8 cellular contexts compared by ENCODE assay signal in genomic region chr11:123063396-123064267, GRCh38. TPM values are rescaled to one million over a fixed set of nuclear protein-coding genes. Genes with fewer than 3 reads are reported as not detected.
DNase-seq lines count a peak whose midpoint lies in the region; ATAC-seq and TF ChIP-seq lines count a peak whose summit lies in the region.

No MANE protein-coding gene starts in this region.

- no peaks in the 10 kb centered on the region for H3K9me3 Mint-ChIP-seq in activated T-helper 1 cell treated with anti-CD3 and anti-CD28 coated beads, Interleukin-12 subunit alpha, Interleukin-12 subunit beta, Interleukin-2, Interleukin-4 antibody, amounts not matched to agents 30 ng/mL and 10 ng/mL and 1 ng/mL, durations not matched to agents 14 hours and 24 hours and 36 hours

- peaks cover 40% of the 10 kb centered on the region for H3K36me3 Mint-ChIP-seq in activated T-helper 1 cell treated with anti-CD3 and anti-CD28 coated beads, Interleukin-12 subunit alpha, Interleukin-12 subunit beta, Interleukin-2, Interleukin-4 antibody, amounts not matched to agents 30 ng/mL and 10 ng/mL and 1 ng/mL, durations not matched to agents 14 hours and 24 hours and 36 hours (ENCODE audit: low read depth)

- H3K27ac Mint-ChIP-seq in activated T-helper 1 cell treated with anti-CD3 and anti-CD28 coated beads, Interleukin-12 subunit alpha, Interleukin-12 subunit beta, Interleukin-2, Interleukin-4 antibody, amounts not matched to agents 30 ng/mL and 10 ng/mL and 1 ng/mL, durations not matched to agents 14 hours and 24 hours and 36 hours = peak overlapping the region; percentile 100

- peak overlapping the region; percentile 84 to 99 for H3K4me3 ChIP-seq in neutrophil (ENCODE audit: low read depth in 1 of 2, low read length in 1 of 2)

- H3K36me3 ChIP-seq in neutrophil = peaks cover 30% of the 10 kb centered on the region

- TF ChIP-seq CTCF in foreskin keratinocyte (conservative IDR thresholded peaks at IDR 0.05) (no peak), neutrophil (IDR thresholded peaks at IDR 0.05) (no peak)

- H3K27me3 ChIP-seq in foreskin keratinocyte (no peaks in the 10 kb centered on the region), neutrophil (no peaks in the 10 kb centered on the region)

- ATAC-seq in foreskin keratinocyte (no peak), HG03342 (IDR thresholded peaks at IDR 0.05; ENCODE audit: unreplicated experiment) (no peak)

- H3K4me1 ChIP-seq in foreskin keratinocyte (peaks cover 8% of the 10 kb centered on the region), neutrophil (ENCODE audit: control insufficient read depth in 1 of 2, insufficient read depth in 1 of 2, low read depth in 1 of 2, low read length in 1 of 2) (peaks cover 42 to 48% of the 10 kb centered on the region in 2 experiments)

- DNase-seq in activated T-cell treated with anti-CD3 and anti-CD28 coated beads for 1 hour (ENCODE audit: low read depth) = peak; percentile 35
- no peak for DNase-seq in activated T-cell treated with anti-CD3 and anti-CD28 coated beads for 4 hours
- DNase-seq in NCI-H446 treated with DMSO at 0.1 percent for 48 hours (lab: John Stamatoyannopoulos, UW) = peak; percentile 62
- DNase-seq in activated T-helper 1 cell treated with anti-CD3 and anti-CD28 coated beads, Interleukin-12 subunit alpha, Interleukin-12 subunit beta, Interleukin-2, Interleukin-4 antibody, amounts not matched to agents 30 ng/mL and 10 ng/mL and 1 ng/mL, durations not matched to agents 14 hours and 24 hours and 36 hours (ENCODE audit: low spot score) = peak; percentile 41
- peak; percentile 44 to 63 for DNase-seq in foreskin keratinocyte
- DNase-seq in SK-N-DZ (ENCODE audit: low spot score) = no peak

- H3K27me3 Mint-ChIP-seq in activated T-helper 1 cell treated with anti-CD3 and anti-CD28 coated beads, Interleukin-12 subunit alpha, Interleukin-12 subunit beta, Interleukin-2, Interleukin-4 antibody, amounts not matched to agents 30 ng/mL and 10 ng/mL and 1 ng/mL, durations not matched to agents 14 hours and 24 hours and 36 hours (ENCODE audit: insufficient read depth) = peaks cover 2% of the 10 kb centered on the region

- H3K4me1 Mint-ChIP-seq in activated T-helper 1 cell treated with anti-CD3 and anti-CD28 coated beads, Interleukin-12 subunit alpha, Interleukin-12 subunit beta, Interleukin-2, Interleukin-4 antibody, amounts not matched to agents 30 ng/mL and 10 ng/mL and 1 ng/mL, durations not matched to agents 14 hours and 24 hours and 36 hours (ENCODE audit: low read depth) = peaks cover 34% of the 10 kb centered on the region

- peak overlapping the region; percentile 98 for H3K4me3 Mint-ChIP-seq in activated T-helper 1 cell treated with anti-CD3 and anti-CD28 coated beads, Interleukin-12 subunit alpha, Interleukin-12 subunit beta, Interleukin-2, Interleukin-4 antibody, amounts not matched to agents 30 ng/mL and 10 ng/mL and 1 ng/mL, durations not matched to agents 14 hours and 24 hours and 36 hours

- intact Hi-C loops in activated T-helper 1 cell treated with anti-CD3 and anti-CD28 coated beads, Interleukin-12 subunit alpha, Interleukin-12 subunit beta, Interleukin-2, Interleukin-4 antibody, amounts not matched to agents 30 ng/mL and 10 ng/mL and 1 ng/mL, durations not matched to agents 14 hours and 24 hours and 36 hours (cut with micrococcal nuclease) = loop anchor here (1.0 to 10.0 kb wide), 10 partner anchors 20 to 1681 kb away; partner anchors contain the start of genes GRAMD1B and ZNF202

- H3K27ac ChIP-seq in foreskin keratinocyte = peak overlapping the region; percentile 100
- H3K27ac ChIP-seq in neutrophil = peak overlapping the region; percentile 100

- H3K9me3 ChIP-seq in neutrophil = no peaks in the 10 kb centered on the region

RNA-seq across cellular contexts. Expression of gene HSPA8, which starts 1.7 kb away (rescaled TPM):
- total RNA-seq in activated T-helper 1 cell treated with anti-CD3 and anti-CD28 coated beads, Interleukin-12 subunit alpha, Interleukin-12 subunit beta, Interleukin-2, Interleukin-4 antibody, amounts not matched to agents 30 ng/mL and 10 ng/mL and 1 ng/mL, durations not matched to agents 14 hours and 24 hours and 36 hours = 4,132 and 4,214 TPM in 2 replicates
- total RNA-seq in foreskin keratinocyte = 2,207 and 2,862 TPM in 2 replicates
- polyA plus RNA-seq in foreskin keratinocyte = 1,287 and 1,866 TPM in 2 replicates
- 1,457 and 1,648 TPM in 2 replicates for polyA plus RNA-seq in SK-N-DZ (2014; cell fraction: cytosol; rRNA removed)
- polyA plus RNA-seq in SK-N-DZ (2014; cell fraction: nucleus; rRNA removed) = 666 and 971 TPM in 2 replicates

Comparison
In these comparisons a context has a peak if more than half of its experiments do, and no peak if none do; other contexts are left out.
1. DNase-seq: peak in activated T-cell treated with anti-CD3 and anti-CD28 coated beads for 1 hour (single experiment), NCI-H446 treated with DMSO at 0.1 percent for 48 hours (single experiment), activated T-helper 1 cell treated with anti-CD3 and anti-CD28 coated beads, Interleukin-12 subunit alpha, Interleukin-12 subunit beta, Interleukin-2, Interleukin-4 antibody, amounts not matched to agents 30 ng/mL and 10 ng/mL and 1 ng/mL, durations not matched to agents 14 hours and 24 hours and 36 hours (single experiment) and foreskin keratinocyte (2 of 2); none in activated T-cell treated with anti-CD3 and anti-CD28 coated beads for 4 hours (single experiment) and SK-N-DZ (single experiment).